Comparison of ENCODE assay signal across 1 cellular context in genomic region chr20:62305765-62306431, GRCh38.
TF ChIP-seq lines count a peak whose summit lies in the region.

No MANE protein-coding gene starts in this region.

TF ChIP-seq in endothelial cell of umbilical vein, 7 proteins besides CTCF, POLR2A, EP300 and RAD21:
- TF ChIP-seq EZH2 (IDR thresholded peaks at IDR 0.05; ENCODE audit: borderline replicate concordance, low read depth, low read length, severe bottlenecking) (no peak), JUN (IDR thresholded peaks at IDR 0.05; ENCODE audit: borderline replicate concordance, insufficient read depth, insufficient read length, low read depth) (no peak), POLR2AphosphoS5 (IDR thresholded peaks at IDR 0.05; ENCODE audit: insufficient read depth, low read depth, low read length) (no peak), MYC (IDR thresholded peaks at IDR 0.05; ENCODE audit: low read depth, low read length) (no peak), GATA2 (IDR thresholded peaks at IDR 0.05; ENCODE audit: insufficient read depth, insufficient read length, low read depth, low read length) (no peak), FOS (IDR thresholded peaks at IDR 0.05; ENCODE audit: borderline replicate concordance, insufficient read depth, low read length) (no peak)
- TF ChIP-seq, protein P1, sequence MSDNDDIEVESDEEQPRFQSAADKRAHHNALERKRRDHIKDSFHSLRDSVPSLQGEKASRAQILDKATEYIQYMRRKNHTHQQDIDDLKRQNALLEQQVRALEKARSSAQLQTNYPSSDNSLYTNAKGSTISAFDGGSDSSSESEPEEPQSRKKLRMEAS (IDR thresholded peaks at IDR 0.05; ENCODE audit: insufficient read depth, insufficient read length): no peak
